Comparison of ENCODE assay signal across 1 cellular context in genomic region chr7:32855837-32856775, GRCh38.
TF ChIP-seq lines count a peak whose summit lies in the region.

No MANE protein-coding gene starts in this region.

TF ChIP-seq in HEK293, 187 proteins besides CTCF, POLR2A, EP300 and RAD21:
- peak; percentile 44; the same call in 1 of the 2 replicates for TF ChIP-seq ZIC2 (tag by site-specific recombination; IDR thresholded peaks at IDR 0.05)
